ENCODE assay signal across 13 cellular contexts in the genomic region with DNA sequence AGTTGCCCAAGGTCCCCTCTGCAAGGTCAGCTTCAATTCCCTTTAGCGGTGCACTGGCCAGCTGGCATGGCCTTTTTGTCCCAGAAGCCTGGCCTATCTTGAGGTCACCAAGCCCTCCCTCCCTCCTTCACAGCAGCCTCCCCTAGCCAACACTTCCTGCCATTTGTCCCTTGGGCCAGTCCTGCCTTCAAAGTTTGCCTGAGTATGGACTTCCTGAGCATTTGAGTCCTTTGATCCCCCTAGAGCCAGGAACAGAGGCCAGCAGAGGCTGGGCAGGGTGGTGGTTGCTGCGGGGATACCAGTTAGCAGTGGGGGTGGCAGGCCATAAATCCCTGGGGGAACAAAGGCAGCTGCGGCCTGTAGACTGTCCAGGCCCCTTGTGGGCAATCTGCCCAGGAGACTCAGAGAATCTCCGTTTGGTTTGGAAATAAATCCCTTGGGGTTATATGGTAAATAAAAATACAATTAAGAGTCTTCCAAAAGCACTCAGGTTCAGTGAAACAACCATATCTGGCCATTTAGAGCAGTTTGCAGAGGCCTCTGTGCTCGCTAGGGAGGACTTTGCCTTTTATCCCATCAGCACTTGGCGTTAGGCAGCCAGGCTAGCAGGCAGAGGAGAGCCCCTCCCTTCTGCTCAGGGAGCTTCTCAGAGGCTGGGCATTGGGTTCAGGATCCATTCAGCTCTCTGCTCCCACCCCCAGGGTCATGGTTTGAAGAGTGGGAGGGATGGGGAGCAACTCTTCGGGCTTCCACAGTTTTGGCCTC. TPM values are rescaled to one million over a fixed set of nuclear protein-coding genes. Genes with fewer than 3 reads are reported as not detected.
DNase-seq lines count a peak whose midpoint lies in the region; ATAC-seq and TF ChIP-seq lines count a peak whose summit lies in the region.
"Had no signal": no experiment of that assay in that cellular context is flagged by ENCODE, and none has a peak within 500 bp of the region (broad histone marks: within the 10 kb centered on the region; RNA-seq: fewer than 3 reads in every experiment).

No MANE protein-coding gene starts in this region.

- peak; percentile 57 for DNase-seq in NCI-H446 treated with DMSO at 0.1 percent for 48 hours (lab: John Stamatoyannopoulos, UW)
- DNase-seq in fibroblast of villous mesenchyme (ENCODE audit: low read depth), result peak; percentile 45
- DNase-seq in substantia nigra (lab: John Stamatoyannopoulos, UW), result no peak
- no peak for DNase-seq in mesenteric fat pad (ENCODE audit: low spot score)
- DNase-seq in NCI-H2171 (lab: John Stamatoyannopoulos, UW), result no peak
- DNase-seq: activated CD4-positive, alpha-beta memory T cell treated with anti-CD3 and anti-CD28 coated beads for 36 hours; DND-41; NCI-H1048; stimulated activated naive B cell treated with anti-CD40 and anti-IgM and Interleukin-4, amounts not matched to agents 10 μg/mL and 1 μg/mL and 100 μg/mL, for 72 hours had no signal

- H3K36me3 ChIP-seq in HEK293 (ENCODE audit: control insufficient read depth in 2 of 2, insufficient read depth in 1 of 2, low read length in 2 of 2) (peaks cover 0 to 3% of the 10 kb centered on the region in 2 experiments; a peak in 1 of 3 replicates), rectal smooth muscle tissue (ENCODE audit: control insufficient read depth, insufficient read depth, low read length) (peaks cover 14% of the 10 kb centered on the region)

- POLR2A ChIA-PET in HEK293 (lab: Yijun Ruan, JAX), result no interaction called here

- TF ChIP-seq CTCF in HEK293 (tag by site-specific recombination; IDR thresholded peaks at IDR 0.05), result no peak
- TF ChIP-seq CTCF in fibroblast of villous mesenchyme (IDR thresholded peaks at IDR 0.05; ENCODE audit: insufficient read depth, low read depth, low read length), result no peak

- ATAC-seq in GM21423 (IDR thresholded peaks at IDR 0.05; ENCODE audit: unreplicated experiment), result no peak
- ATAC-seq: stimulated activated naive B cell treated with anti-CD40 and anti-IgM and Interleukin-4, amounts not matched to agents 10 μg/mL and 1 μg/mL and 100 μg/mL, for 72 hours had no signal

- H3K27ac ChIP-seq in HEK293 (ENCODE audit: extremely low read depth, low read depth, low read length), result peak overlapping the region; percentile 35; the same call in 1 of the 2 replicates
- peak overlapping the region; percentile 73 for H3K27ac ChIP-seq in rectal smooth muscle tissue (ENCODE audit: low read depth, low read length)
- H3K27ac ChIP-seq in substantia nigra (ENCODE audit: low read depth, low read length, poor library complexity, severe bottlenecking), result no peak overlapping the region
- H3K27ac ChIP-seq: GM23248 had no signal

- no peak overlapping the region for H3K9ac ChIP-seq in rectal smooth muscle tissue (ENCODE audit: low read length)
- H3K9ac ChIP-seq: GM23248 had no signal

- H3K4me1 ChIP-seq in HEK293 (ENCODE audit: control insufficient read depth, insufficient read depth, low read length) (peaks cover 8% of the 10 kb centered on the region), rectal smooth muscle tissue (ENCODE audit: control insufficient read depth, insufficient read depth, low read length) (peaks cover 20% of the 10 kb centered on the region)

- H3K9me3 ChIP-seq in HEK293 (ENCODE audit: control insufficient read depth, insufficient read depth, low read depth, low read length), result no peaks in the 10 kb centered on the region

- H3K27me3 ChIP-seq in rectal smooth muscle tissue (ENCODE audit: control insufficient read depth, insufficient read depth, low read length), result no peaks in the 10 kb centered on the region

- H3K4me3 ChIP-seq in HEK293 (ENCODE audit: low read depth, low read length), result no peak overlapping the region
- no peak overlapping the region for H3K4me3 ChIP-seq in fibroblast of villous mesenchyme (ENCODE audit: low read depth, low read length)
- peak overlapping the region; percentile 16 for H3K4me3 ChIP-seq in rectal smooth muscle tissue (ENCODE audit: low read length)
- H3K4me3 ChIP-seq: GM23248 had no signal

- CTCF ChIA-PET in HEK293 (lab: Yijun Ruan, JAX), result interaction anchor here (0.7 to 3.0 kb wide), 2 partner anchors 14 to 118 kb away, joined by 3 to 17 read pairs; no protein-coding TSS in a partner anchor

TF ChIP-seq in HEK293, 187 proteins besides CTCF, POLR2A, EP300 and RAD21:
- TF ChIP-seq ZNF623 (tag by site-specific recombination; IDR thresholded peaks at IDR 0.05) (no peak), ZSCAN30 (tag by site-specific recombination; IDR thresholded peaks at IDR 0.05) (no peak), ZBTB20 (tag by site-specific recombination; IDR thresholded peaks at IDR 0.05) (no peak), ZNF341 (tag by site-specific recombination; IDR thresholded peaks at IDR 0.05; ENCODE audit: low read depth) (no peak), ZFP37 (tag by site-specific recombination; IDR thresholded peaks at IDR 0.05) (no peak), ZNF777 (tag by site-specific recombination; IDR thresholded peaks at IDR 0.05; ENCODE audit: borderline replicate concordance) (no peak), ZNF155 (tag by site-specific recombination; IDR thresholded peaks at IDR 0.05) (no peak), SALL2 (tag by site-specific recombination; IDR thresholded peaks at IDR 0.05; ENCODE audit: borderline replicate concordance) (no peak)
- TF ChIP-seq, protein P1, sequence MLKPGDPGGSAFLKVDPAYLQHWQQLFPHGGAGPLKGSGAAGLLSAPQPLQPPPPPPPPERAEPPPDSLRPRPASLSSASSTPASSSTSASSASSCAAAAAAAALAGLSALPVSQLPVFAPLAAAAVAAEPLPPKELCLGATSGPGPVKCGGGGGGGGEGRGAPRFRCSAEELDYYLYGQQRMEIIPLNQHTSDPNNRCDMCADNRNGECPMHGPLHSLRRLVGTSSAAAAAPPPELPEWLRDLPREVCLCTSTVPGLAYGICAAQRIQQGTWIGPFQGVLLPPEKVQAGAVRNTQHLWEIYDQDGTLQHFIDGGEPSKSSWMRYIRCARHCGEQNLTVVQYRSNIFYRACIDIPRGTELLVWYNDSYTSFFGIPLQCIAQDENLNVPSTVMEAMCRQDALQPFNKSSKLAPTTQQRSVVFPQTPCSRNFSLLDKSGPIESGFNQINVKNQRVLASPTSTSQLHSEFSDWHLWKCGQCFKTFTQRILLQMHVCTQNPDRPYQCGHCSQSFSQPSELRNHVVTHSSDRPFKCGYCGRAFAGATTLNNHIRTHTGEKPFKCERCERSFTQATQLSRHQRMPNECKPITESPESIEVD (tag by site-specific recombination; IDR thresholded peaks at IDR 0.05), result peak; percentile 22; the same call in 1 of the 2 replicates
- TF ChIP-seq, protein P2, sequence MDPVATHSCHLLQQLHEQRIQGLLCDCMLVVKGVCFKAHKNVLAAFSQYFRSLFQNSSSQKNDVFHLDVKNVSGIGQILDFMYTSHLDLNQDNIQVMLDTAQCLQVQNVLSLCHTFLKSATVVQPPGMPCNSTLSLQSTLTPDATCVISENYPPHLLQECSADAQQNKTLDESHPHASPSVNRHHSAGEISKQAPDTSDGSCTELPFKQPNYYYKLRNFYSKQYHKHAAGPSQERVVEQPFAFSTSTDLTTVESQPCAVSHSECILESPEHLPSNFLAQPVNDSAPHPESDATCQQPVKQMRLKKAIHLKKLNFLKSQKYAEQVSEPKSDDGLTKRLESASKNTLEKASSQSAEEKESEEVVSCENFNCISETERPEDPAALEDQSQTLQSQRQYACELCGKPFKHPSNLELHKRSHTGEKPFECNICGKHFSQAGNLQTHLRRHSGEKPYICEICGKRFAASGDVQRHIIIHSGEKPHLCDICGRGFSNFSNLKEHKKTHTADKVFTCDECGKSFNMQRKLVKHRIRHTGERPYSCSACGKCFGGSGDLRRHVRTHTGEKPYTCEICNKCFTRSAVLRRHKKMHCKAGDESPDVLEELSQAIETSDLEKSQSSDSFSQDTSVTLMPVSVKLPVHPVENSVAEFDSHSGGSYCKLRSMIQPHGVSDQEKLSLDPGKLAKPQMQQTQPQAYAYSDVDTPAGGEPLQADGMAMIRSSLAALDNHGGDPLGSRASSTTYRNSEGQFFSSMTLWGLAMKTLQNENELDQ (tag by site-specific recombination; IDR thresholded peaks at IDR 0.05; ENCODE audit: low read depth), result no peak
- TF ChIP-seq, protein P3, sequence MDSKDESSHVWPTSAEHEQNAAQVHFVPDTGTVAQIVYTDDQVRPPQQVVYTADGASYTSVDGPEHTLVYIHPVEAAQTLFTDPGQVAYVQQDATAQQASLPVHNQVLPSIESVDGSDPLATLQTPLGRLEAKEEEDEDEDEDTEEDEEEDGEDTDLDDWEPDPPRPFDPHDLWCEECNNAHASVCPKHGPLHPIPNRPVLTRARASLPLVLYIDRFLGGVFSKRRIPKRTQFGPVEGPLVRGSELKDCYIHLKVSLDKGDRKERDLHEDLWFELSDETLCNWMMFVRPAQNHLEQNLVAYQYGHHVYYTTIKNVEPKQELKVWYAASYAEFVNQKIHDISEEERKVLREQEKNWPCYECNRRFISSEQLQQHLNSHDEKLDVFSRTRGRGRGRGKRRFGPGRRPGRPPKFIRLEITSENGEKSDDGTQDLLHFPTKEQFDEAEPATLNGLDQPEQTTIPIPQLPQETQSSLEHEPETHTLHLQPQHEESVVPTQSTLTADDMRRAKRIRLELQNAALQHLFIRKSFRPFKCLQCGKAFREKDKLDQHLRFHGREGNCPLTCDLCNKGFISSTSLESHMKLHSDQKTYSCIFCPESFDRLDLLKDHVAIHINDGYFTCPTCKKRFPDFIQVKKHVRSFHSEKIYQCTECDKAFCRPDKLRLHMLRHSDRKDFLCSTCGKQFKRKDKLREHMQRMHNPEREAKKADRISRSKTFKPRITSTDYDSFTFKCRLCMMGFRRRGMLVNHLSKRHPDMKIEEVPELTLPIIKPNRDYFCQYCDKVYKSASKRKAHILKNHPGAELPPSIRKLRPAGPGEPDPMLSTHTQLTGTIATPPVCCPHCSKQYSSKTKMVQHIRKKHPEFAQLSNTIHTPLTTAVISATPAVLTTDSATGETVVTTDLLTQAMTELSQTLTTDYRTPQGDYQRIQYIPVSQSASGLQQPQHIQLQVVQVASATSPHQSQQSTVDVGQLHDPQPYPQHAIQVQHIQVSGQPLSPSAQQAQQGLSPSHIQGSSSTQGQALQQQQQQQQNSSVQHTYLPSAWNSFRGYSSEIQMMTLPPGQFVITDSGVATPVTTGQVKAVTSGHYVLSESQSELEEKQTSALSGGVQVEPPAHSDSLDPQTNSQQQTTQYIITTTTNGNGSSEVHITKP (tag by site-specific recombination; IDR thresholded peaks at IDR 0.05), result 0 out of 2 replicates have a peak, but pooled peaks have one; percentile 22

RNA-seq across cellular contexts. Expression of a gene that starts 3.1 kb away (rescaled TPM):
- total RNA-seq in fibroblast of villous mesenchyme, result 2.2 and 6.1 TPM in 2 replicates
- total RNA-seq in mesenteric fat pad, result 4.3 TPM

RNA-seq across cellular contexts. Expression of a gene that starts 39.4 kb away (rescaled TPM):
- total RNA-seq in fibroblast of villous mesenchyme, result 21.6 and 22.5 TPM in 2 replicates
- total RNA-seq in mesenteric fat pad, result 36.4 TPM

RNA-seq across cellular contexts. Expression of a gene that starts 45.5 kb away (rescaled TPM):
- total RNA-seq in fibroblast of villous mesenchyme, result 4.3 and 4.5 TPM in 2 replicates
- 9.9 TPM for total RNA-seq in mesenteric fat pad

Comparison
In these comparisons a context has a peak if more than half of its experiments do, and no peak if none do; other contexts are left out.
1. DNase-seq: peak in NCI-H446 treated with DMSO at 0.1 percent for 48 hours (single experiment) and fibroblast of villous mesenchyme (single experiment); none in substantia nigra (0 of 49), mesenteric fat pad (single experiment) and NCI-H2171 (single experiment).